In the genomic region with DNA sequence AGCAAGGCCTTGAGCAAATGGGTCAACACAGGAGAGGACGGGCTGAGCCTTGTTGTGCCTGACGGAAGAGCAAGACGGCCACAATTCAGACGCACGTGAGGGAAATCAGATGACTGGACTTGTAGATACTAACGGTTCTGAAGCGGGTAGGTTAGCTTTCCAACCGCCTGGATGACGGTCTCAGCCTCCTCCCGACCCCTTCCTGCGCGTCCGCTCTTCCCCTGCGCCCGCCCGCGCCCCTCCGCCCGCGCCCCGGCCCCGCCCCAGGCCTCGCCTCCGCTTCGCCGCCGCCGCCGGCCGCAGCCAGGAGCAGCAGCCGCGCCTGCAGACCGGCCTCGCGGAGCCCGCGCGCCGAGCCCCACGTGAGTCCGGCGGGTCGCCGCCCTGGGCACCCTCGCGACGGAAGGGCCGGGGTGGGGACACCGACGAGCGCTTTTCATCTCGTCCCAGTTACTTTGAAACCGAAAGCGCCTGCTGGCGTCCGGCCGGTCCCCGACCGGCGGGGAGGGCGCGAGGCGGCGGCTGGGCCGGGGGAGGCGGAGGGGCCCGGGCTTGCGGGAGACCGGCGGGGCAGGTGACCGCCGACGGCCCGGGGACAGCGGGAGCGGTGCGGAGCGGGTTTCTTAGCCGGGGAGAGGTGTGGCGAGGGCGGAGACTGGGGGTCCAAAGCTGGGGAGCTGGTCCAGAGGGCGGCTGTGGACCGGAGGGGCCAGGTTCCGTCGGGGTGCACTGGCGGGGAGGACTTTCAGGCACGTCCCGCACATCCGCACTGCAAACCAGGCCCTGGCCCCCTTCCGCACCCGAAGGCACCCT, we compare ENCODE assay signal across 8 cellular contexts. TPM values are rescaled to one million over a fixed set of nuclear protein-coding genes. Genes with fewer than 3 reads are reported as not detected.
DNase-seq lines count a peak whose midpoint lies in the region; ATAC-seq, FAIRE-seq and TF ChIP-seq lines count a peak whose summit lies in the region.

A gene with protein sequence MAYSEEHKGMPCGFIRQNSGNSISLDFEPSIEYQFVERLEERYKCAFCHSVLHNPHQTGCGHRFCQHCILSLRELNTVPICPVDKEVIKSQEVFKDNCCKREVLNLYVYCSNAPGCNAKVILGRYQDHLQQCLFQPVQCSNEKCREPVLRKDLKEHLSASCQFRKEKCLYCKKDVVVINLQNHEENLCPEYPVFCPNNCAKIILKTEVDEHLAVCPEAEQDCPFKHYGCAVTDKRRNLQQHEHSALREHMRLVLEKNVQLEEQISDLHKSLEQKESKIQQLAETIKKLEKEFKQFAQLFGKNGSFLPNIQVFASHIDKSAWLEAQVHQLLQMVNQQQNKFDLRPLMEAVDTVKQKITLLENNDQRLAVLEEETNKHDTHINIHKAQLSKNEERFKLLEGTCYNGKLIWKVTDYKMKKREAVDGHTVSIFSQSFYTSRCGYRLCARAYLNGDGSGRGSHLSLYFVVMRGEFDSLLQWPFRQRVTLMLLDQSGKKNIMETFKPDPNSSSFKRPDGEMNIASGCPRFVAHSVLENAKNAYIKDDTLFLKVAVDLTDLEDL (plus strand): TSS at position 306 of the 813 bp plus-strand sequence. CDS start 26,407 bp downstream, outside the sequence.

- no peaks in the 10 kb centered on the region for H3K27me3 Mint-ChIP-seq in mesothelial cell of epicardium (ENCODE audit: low read depth)
- H3K27me3 Mint-ChIP-seq in stimulated activated naive CD8-positive, alpha-beta T cell treated with anti-CD3 and anti-CD28 coated beads, Interleukin-15, amount 100 ng/mL, for 72 hours: no peaks in the 10 kb centered on the region

- no peaks in the 10 kb centered on the region for H3K36me3 Mint-ChIP-seq in mesothelial cell of epicardium

- peaks cover 42% of the 10 kb centered on the region for H3K4me1 Mint-ChIP-seq in mesothelial cell of epicardium
- peaks cover 92% of the 10 kb centered on the region for H3K4me1 Mint-ChIP-seq in stimulated activated naive CD8-positive, alpha-beta T cell treated with anti-CD3 and anti-CD28 coated beads, Interleukin-15, amount 100 ng/mL, for 72 hours

- no peak for FAIRE-seq in H54 (lab: Jason Lieb, UNC)

- H3K9ac ChIP-seq in endocrine pancreas (ENCODE audit: control insufficient read depth, insufficient read depth, low read length): peak within 1 kb of the TSS; percentile 95

- no peaks in the 10 kb centered on the region for H3K36me3 ChIP-seq in endocrine pancreas (ENCODE audit: control insufficient read depth, insufficient read depth, low read length)

- H3K9me3 ChIP-seq in endocrine pancreas (ENCODE audit: control insufficient read depth, low read length): no peaks in the 10 kb centered on the region

- in situ Hi-C loops in G401 (cut with HindIII; ENCODE audit: low sequenced_read_pairs): no loop called here

- peak; percentile 45 for DNase-seq in H54 (ENCODE audit: insufficient read length, low spot score)
- peak; percentile 70 for DNase-seq in NCI-H146 (lab: John Stamatoyannopoulos, UW)
- DNase-seq in activated CD4-positive, alpha-beta T cell treated with anti-CD3 and anti-CD28 coated beads, Interleukin-2, amount 50 U/mL, for 4 hours: peak; percentile 34 to 36
- peak; percentile 48 to 72 for DNase-seq in mesothelial cell of epicardium (ENCODE audit: low spot score in 2 of 2, unreplicated experiment in 2 of 2)
- peak; percentile 55 to 56 for DNase-seq in stimulated activated naive CD8-positive, alpha-beta T cell treated with anti-CD3 and anti-CD28 coated beads, Interleukin-15, amount 100 ng/mL, for 72 hours
- DNase-seq in G401 (ENCODE audit: low spot score): no peak

- H3K27ac Mint-ChIP-seq in mesothelial cell of epicardium: peak within 1 kb of the TSS; percentile 93
- peak within 1 kb of the TSS; percentile 96 to 97 for H3K27ac Mint-ChIP-seq in stimulated activated naive CD8-positive, alpha-beta T cell treated with anti-CD3 and anti-CD28 coated beads, Interleukin-15, amount 100 ng/mL, for 72 hours

- no peaks in the 10 kb centered on the region for H3K9me3 Mint-ChIP-seq in mesothelial cell of epicardium
- no peaks in the 10 kb centered on the region for H3K9me3 Mint-ChIP-seq in stimulated activated naive CD8-positive, alpha-beta T cell treated with anti-CD3 and anti-CD28 coated beads, Interleukin-15, amount 100 ng/mL, for 72 hours

- peak; percentile 36 for ATAC-seq in stimulated activated naive CD8-positive, alpha-beta T cell treated with anti-CD3 and anti-CD28 coated beads, Interleukin-15, amount 100 ng/mL, for 72 hours

- H3K4me3 Mint-ChIP-seq in mesothelial cell of epicardium: peak within 1 kb of the TSS; percentile 88
- peak within 1 kb of the TSS; percentile 91 to 92 for H3K4me3 Mint-ChIP-seq in stimulated activated naive CD8-positive, alpha-beta T cell treated with anti-CD3 and anti-CD28 coated beads, Interleukin-15, amount 100 ng/mL, for 72 hours

- H3K27me3 ChIP-seq in endocrine pancreas (ENCODE audit: control insufficient read depth, insufficient read depth, low read length): no peaks in the 10 kb centered on the region

- TF ChIP-seq POLR2A in GM10847 (IDR thresholded peaks at IDR 0.05; ENCODE audit: extremely low read depth, insufficient read length): peak; percentile 65
- TF ChIP-seq POLR2A in H54 (IDR thresholded peaks at IDR 0.05; ENCODE audit: low read depth, low read length): peak; percentile 50

- TF ChIP-seq CTCF in mesothelial cell of epicardium (IDR thresholded peaks at IDR 0.05; ENCODE audit: unreplicated experiment): no peak

- peak within 1 kb of the TSS; percentile 44 for H3K4me3 ChIP-seq in endocrine pancreas (ENCODE audit: control insufficient read depth, insufficient read depth, low read length)

- H3K4me1 ChIP-seq in endocrine pancreas (ENCODE audit: control insufficient read depth, insufficient read depth, low read length): no peaks in the 10 kb centered on the region

RNA-seq across cellular contexts. Expression of the gene that starts here (rescaled TPM):
- 45.6 to 47.6 TPM (median 46.6 TPM) in 3 replicates for total RNA-seq in mesothelial cell of epicardium
- 0.17 TPM in 1 of 2 replicates, not detected in the other for total RNA-seq in G401 (2014; rRNA removed; shearing (Covaris generic))

Comparison
In these comparisons a context has a peak if more than half of its experiments do, and no peak if none do; other contexts are left out.
1. RNA of the gene that starts here (total RNA-seq): 45.6 to 47.6 TPM in mesothelial cell of epicardium; 0.17 TPM in G401; every median in the first group is over 10 times any median in the second.